Comparison of ENCODE assay signal across 17 cellular contexts in the genomic region with DNA sequence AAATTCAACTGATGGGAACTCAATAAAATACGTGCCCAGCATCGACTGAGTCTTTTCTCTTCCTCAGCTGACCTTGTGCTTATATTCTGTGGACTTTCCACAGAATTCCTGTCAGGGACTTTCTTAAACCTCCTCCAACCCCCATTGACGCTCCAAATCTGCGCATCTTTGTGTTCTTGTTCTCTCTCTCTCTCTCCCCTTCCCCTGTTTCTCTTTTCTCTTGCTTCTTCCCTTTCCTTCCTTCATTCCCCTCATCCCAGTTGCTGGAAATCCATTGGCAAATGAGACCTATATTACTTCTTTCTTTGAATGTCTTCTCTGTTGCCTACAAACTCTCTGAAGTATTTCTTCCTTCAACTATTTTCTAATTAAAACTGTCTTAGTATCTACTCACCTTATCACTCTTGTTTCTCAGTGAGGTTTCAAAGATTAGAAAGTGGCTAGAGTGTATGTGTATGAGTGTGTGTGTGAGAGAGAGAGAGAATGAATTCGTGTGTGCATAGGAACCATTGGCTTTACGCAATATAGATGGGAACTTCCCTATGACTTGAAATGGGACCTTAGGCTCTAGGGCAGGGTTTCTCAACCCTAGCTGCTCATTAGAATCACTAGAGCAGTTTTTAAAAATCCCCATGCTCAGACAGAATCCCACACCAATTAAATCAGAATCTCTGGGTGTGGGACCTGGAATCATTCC. TPM values are rescaled to one million over a fixed set of nuclear protein-coding genes. Genes with fewer than 3 reads are reported as not detected.
A peak's percentile ranks its signal among the peaks of the same experiment; 100 is the strongest.
DNase-seq lines count a peak whose midpoint lies in the region; ATAC-seq, FAIRE-seq and TF ChIP-seq lines count a peak whose summit lies in the region.
"Had no signal": no experiment of that assay in that cellular context is flagged by ENCODE, and none has a peak within 500 bp of the region (broad histone marks: within the 10 kb centered on the region; RNA-seq: fewer than 3 reads in every experiment).

No MANE protein-coding gene starts in this region.

- peak; percentile 48; the same call in 1 of the 2 replicates for TF ChIP-seq POLR2A in GM12892 (IDR thresholded peaks at IDR 0.05; ENCODE audit: low read depth, low read length)
- no peak for TF ChIP-seq POLR2A in NB4 (IDR thresholded peaks at IDR 0.05; ENCODE audit: extremely low read depth, insufficient read length)

- no peaks in the 10 kb centered on the region for H3K36me3 ChIP-seq in HAP-1 (replicated peaks)
- H3K36me3 ChIP-seq: stomach had no signal

- no peaks in the 10 kb centered on the region for H3K9me3 ChIP-seq in HAP-1
- H3K9me3 ChIP-seq: stomach had no signal

- no peaks in the 10 kb centered on the region; the same call in 1 of the 2 replicates for H3K27me3 ChIP-seq in HAP-1 (ENCODE audit: low read depth)
- H3K27me3 ChIP-seq: stomach had no signal

- no peaks in the 10 kb centered on the region for H3K4me1 ChIP-seq in HAP-1
- H3K4me1 ChIP-seq: foreskin keratinocyte had no signal

- FAIRE-seq in GM12892 (lab: Jason Lieb, UNC), result peak; percentile 93
- FAIRE-seq: H54, kidney had no signal

- in situ Hi-C loops in GM13977 (cut with MboI; ENCODE audit: low pct_unique_long_range_greater_than_20kb, low sequenced_read_pairs, unreplicated experiment), result no loop called here
- in situ Hi-C loops in HAP-1 (cut with MboI; ENCODE audit: low sequenced_read_pairs), result no loop called here

- DNase-seq in GM12892 (ENCODE audit: insufficient read length) (no peak), NB4 (ENCODE audit: low read depth) (peak; percentile 65), inferior parietal cortex (ENCODE audit: extremely low spot score) (no peak), GM13977 (ENCODE audit: low spot score) (no peak), HAP-1 (ENCODE audit: low spot score in 2 of 2) (no peak)
- DNase-seq: activated B cell treated with CpG ODN at 0.5 μM for 24 hours; DMS79 treated with DMSO at 0.1 percent for 48 hours; foreskin keratinocyte; kidney; NCI-H526; retina; stimulated activated CD4-positive, alpha-beta T cell treated with anti-CD3 and anti-CD28 coated beads, Interleukin-4, amount 100 ng/mL, for 4 hours; stomach had no signal

- ATAC-seq in GM19035 (IDR thresholded peaks at IDR 0.05; ENCODE audit: unreplicated experiment) (peak; percentile 28), HG02885 (IDR thresholded peaks at IDR 0.05; ENCODE audit: poor library complexity, unreplicated experiment) (peak; percentile 42), HG02970 (IDR thresholded peaks at IDR 0.05; ENCODE audit: low FRiP score, unreplicated experiment) (no peak)
- ATAC-seq: foreskin keratinocyte had no signal

- no peak overlapping the region for H3K4me3 ChIP-seq in NB4 (ENCODE audit: low read depth, low read length)
- H3K4me3 ChIP-seq in HAP-1, result no peak overlapping the region
- H3K4me3 ChIP-seq: stomach had no signal

- TF ChIP-seq CTCF in NB4 (IDR thresholded peaks at IDR 0.05; ENCODE audit: low read depth, low read length), result no peak
- TF ChIP-seq CTCF in GM13977 (IDR thresholded peaks at IDR 0.05; ENCODE audit: extremely low read depth, insufficient read depth, missing control alignments), result no peak

RNA-seq across cellular contexts. Expression of a gene that starts 41.8 kb away (rescaled TPM):
- 61.5 TPM for polyA plus RNA-seq in GM12892 (2012; ENCODE audit: missing spikeins)

RNA-seq across cellular contexts. Expression of a gene that starts 42.0 kb away (rescaled TPM):
- 67.8 TPM for polyA plus RNA-seq in GM12892 (2012; ENCODE audit: missing spikeins)
